In genomic region chr5:67194169-67194568, GRCh38 we compare ENCODE assay signal across 1 cellular context.
TF ChIP-seq lines count a peak whose summit lies in the region.

No MANE protein-coding gene starts in this region.

TF ChIP-seq in SK-N-SH, 30 proteins besides CTCF, POLR2A, EP300 and RAD21 (continued from another document):
- TF ChIP-seq ZBTB33 (IDR thresholded peaks at IDR 0.05; ENCODE audit: borderline replicate concordance, low read depth) (no peak), MEF2A (IDR thresholded peaks at IDR 0.05; ENCODE audit: borderline replicate concordance, low read depth) (no peak), NFIC (IDR thresholded peaks at IDR 0.05; ENCODE audit: borderline replicate concordance) (no peak), SMC3 (IDR thresholded peaks at IDR 0.05; ENCODE audit: low read depth, low read length) (no peak), POLR2AphosphoS5 (IDR thresholded peaks at IDR 0.05; ENCODE audit: low read depth, low read length) (no peak), RXRA (IDR thresholded peaks at IDR 0.05; ENCODE audit: borderline replicate concordance, low read depth) (no peak), TEAD4 (IDR thresholded peaks at IDR 0.05; ENCODE audit: borderline replicate concordance, insufficient read depth) (no peak), ELF1 (IDR thresholded peaks at IDR 0.05) (no peak), NRF1 (IDR thresholded peaks at IDR 0.05; ENCODE audit: low read depth, low read length) (no peak), TAF1 (IDR thresholded peaks at IDR 0.05; ENCODE audit: borderline replicate concordance, low read depth, low read length) (no peak), FOXJ3 (CRISPR knock-in tag; IDR thresholded peaks at IDR 0.05) (no peak)
- TF ChIP-seq, protein P1, sequence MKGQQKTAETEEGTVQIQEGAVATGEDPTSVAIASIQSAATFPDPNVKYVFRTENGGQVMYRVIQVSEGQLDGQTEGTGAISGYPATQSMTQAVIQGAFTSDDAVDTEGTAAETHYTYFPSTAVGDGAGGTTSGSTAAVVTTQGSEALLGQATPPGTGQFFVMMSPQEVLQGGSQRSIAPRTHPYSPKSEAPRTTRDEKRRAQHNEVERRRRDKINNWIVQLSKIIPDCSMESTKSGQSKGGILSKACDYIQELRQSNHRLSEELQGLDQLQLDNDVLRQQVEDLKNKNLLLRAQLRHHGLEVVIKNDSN (IDR thresholded peaks at IDR 0.05; ENCODE audit: borderline replicate concordance, low read depth), result no peak
